20 cellular contexts compared by ENCODE assay signal in genomic region chr18:25639601-25640000, GRCh38.
DNase-seq lines count a peak whose midpoint lies in the region; ATAC-seq and TF ChIP-seq lines count a peak whose summit lies in the region.
"Had no signal": no experiment of that assay in that cellular context is flagged by ENCODE, and none has a peak within 500 bp of the region (broad histone marks: within the 10 kb centered on the region; RNA-seq: fewer than 3 reads in every experiment).

No MANE protein-coding gene starts in this region.

- no peaks in the 10 kb centered on the region for H3F3A ChIP-seq in GM23338 (replicated peaks; ENCODE audit: low read depth)

- H3K9me2 ChIP-seq in GM23338 (ENCODE audit: insufficient read depth), result peaks cover 5% of the 10 kb centered on the region

- no peak for TF ChIP-seq POLR2A in adrenal gland (IDR thresholded peaks at IDR 0.05)

- no peak overlapping the region for H3K14ac ChIP-seq in mesenchymal stem cell (ENCODE audit: low read length in 2 of 2)

- 78% methylated on average over 1 of the region's 2 CpGs for WGBS in mesenchymal stem cell
- 62 to 78% (median 72%) methylated on average over 2 of the region's 2 CpGs for WGBS in adrenal gland, 4 donors

- no peak overlapping the region for H2AK5ac ChIP-seq in mesenchymal stem cell (ENCODE audit: low read length, severe bottlenecking)

- no peaks in the 10 kb centered on the region for H4K20me1 ChIP-seq in GM23338 (replicated peaks; ENCODE audit: insufficient read depth)

- H3K79me1 ChIP-seq in mesenchymal stem cell (replicated peaks; ENCODE audit: low read length, poor library complexity, severe bottlenecking), result no peaks in the 10 kb centered on the region

- no peak overlapping the region for H2BK5ac ChIP-seq in mesenchymal stem cell (ENCODE audit: low read depth, low read length, poor library complexity, severe bottlenecking)

- H3K4me3 Mint-ChIP-seq in GM23338, result no peak overlapping the region
- H3K4me3 Mint-ChIP-seq: CD4-positive, alpha-beta memory T cell; H9 had no signal

- no peaks in the 10 kb centered on the region for H3K79me2 ChIP-seq in GM23338 (replicated peaks; ENCODE audit: insufficient read depth)

- intact Hi-C loops in adrenal gland (cut with DNase I), result no loop called here

- ATAC-seq in GM23338 (no peak), GM19455 (IDR thresholded peaks at IDR 0.05; ENCODE audit: unreplicated experiment) (no peak)
- ATAC-seq: A549, HCT116 had no signal

- no peaks in the 10 kb centered on the region for H3K27me3 Mint-ChIP-seq in GM23338 (ENCODE audit: insufficient read depth, low read depth, poor library complexity)
- H3K27me3 Mint-ChIP-seq: CD4-positive, alpha-beta memory T cell had no signal

- H3K9me3 ChIP-seq in mesenchymal stem cell (ENCODE audit: control insufficient read depth, low read length), result no peaks in the 10 kb centered on the region
- no peaks in the 10 kb centered on the region for H3K9me3 ChIP-seq in adrenal gland (replicated peaks in 1 of 3)
- H3K9me3 ChIP-seq: A549 had no signal

- no peaks in the 10 kb centered on the region for H3K36me3 Mint-ChIP-seq in GM23338 (ENCODE audit: low read depth)
- H3K36me3 Mint-ChIP-seq: CD4-positive, alpha-beta memory T cell had no signal

- no peak overlapping the region for H3K4ac ChIP-seq in mesenchymal stem cell (ENCODE audit: low read depth in 1 of 2, low read length in 2 of 2)

- H4K91ac ChIP-seq in mesenchymal stem cell (ENCODE audit: low read length), result no peak overlapping the region

- no peak overlapping the region for H4K8ac ChIP-seq in mesenchymal stem cell (ENCODE audit: low read length)

- H3K27ac ChIP-seq in GM23338 (ENCODE audit: low read depth) (no peak overlapping the region), mesenchymal stem cell (ENCODE audit: low read length, poor library complexity, severe bottlenecking) (no peak overlapping the region), adrenal gland (no peak overlapping the region)
- H3K27ac ChIP-seq: A549, GM23248 had no signal

- no peaks in the 10 kb centered on the region for H3K27me3 ChIP-seq in GM23338 (ENCODE audit: insufficient read depth)
- no peaks in the 10 kb centered on the region for H3K27me3 ChIP-seq in mesenchymal stem cell (ENCODE audit: control insufficient read depth in 1 of 2, insufficient read depth in 1 of 2, low read length in 2 of 2)
- no peaks in the 10 kb centered on the region for H3K27me3 ChIP-seq in adrenal gland

- H3K9ac ChIP-seq in mesenchymal stem cell (ENCODE audit: low read length), result no peak overlapping the region
- H3K9ac ChIP-seq: GM23248 had no signal

- H3K18ac ChIP-seq in mesenchymal stem cell (ENCODE audit: low read depth in 1 of 2, low read length in 2 of 2), result no peak overlapping the region

- no peak overlapping the region for H3K27ac Mint-ChIP-seq in GM23338
- H3K27ac Mint-ChIP-seq: CD4-positive, alpha-beta memory T cell; H9 had no signal

- H2BK120ac ChIP-seq in mesenchymal stem cell (ENCODE audit: low read depth, low read length), result no peak overlapping the region

- DNase-seq in GM23338 (ENCODE audit: low spot score) (no peak), fibroblast of mammary gland (ENCODE audit: low read depth) (peak; percentile 8), mesenchymal stem cell (peak; percentile 8), adrenal gland (no peak), NCI-H2171 (lab: John Stamatoyannopoulos, UW) (no peak)
- no peak for DNase-seq in NK-92 treated with Interleukin-12 subunit alpha and Interleukin-12 subunit beta, amount 100 ng/mL, for 24 hours (lab: John Stamatoyannopoulos, UW)
- DNase-seq: 8988T; ACHN; C1 segment of cervical spinal cord; Calu3; CD4-positive, alpha-beta memory T cell; COR-L47; DMS53; DMS79 treated with DMSO at 0.1 percent for 48 hours; GF-D8; GM23248; H9 had no signal

- H2BK12ac ChIP-seq in mesenchymal stem cell (ENCODE audit: low read length in 2 of 2), result no peak overlapping the region

- H3K4me1 ChIP-seq in GM23338 (ENCODE audit: insufficient read depth) (peaks cover 8% of the 10 kb centered on the region; the same call in 1 of the 2 replicates), mesenchymal stem cell (ENCODE audit: control insufficient read depth, insufficient read depth, low read depth, low read length) (no peaks in the 10 kb centered on the region), adrenal gland (replicated peaks in 1 of 2) (no peaks in the 10 kb centered on the region)
- H3K4me1 ChIP-seq: A549 had no signal

- no peak overlapping the region for H3K4me3 ChIP-seq in GM23338
- no peak overlapping the region for H3K4me3 ChIP-seq in fibroblast of mammary gland (ENCODE audit: control insufficient read depth, low read depth, low read length)
- H3K4me3 ChIP-seq in mesenchymal stem cell (ENCODE audit: insufficient read depth in 1 of 2, low read depth in 1 of 2, low read length in 2 of 2), result no peak overlapping the region
- no peak overlapping the region for H3K4me3 ChIP-seq in adrenal gland
- H3K4me3 ChIP-seq: A549, GM23248 had no signal

- H3K4me2 ChIP-seq in GM23338, result no peak overlapping the region
- no peak overlapping the region for H3K4me2 ChIP-seq in mesenchymal stem cell (ENCODE audit: low read length, poor library complexity, severe bottlenecking)
- H3K4me2 ChIP-seq: A549 had no signal

- H3K23ac ChIP-seq in mesenchymal stem cell (ENCODE audit: low read length in 2 of 2), result no peak overlapping the region

- no peaks in the 10 kb centered on the region for H3K36me3 ChIP-seq in GM23338 (ENCODE audit: insufficient read depth)
- no peaks in the 10 kb centered on the region for H3K36me3 ChIP-seq in mesenchymal stem cell (ENCODE audit: control insufficient read depth in 1 of 2, insufficient read depth in 2 of 2, low read depth in 1 of 2, low read length in 2 of 2)
- no peaks in the 10 kb centered on the region for H3K36me3 ChIP-seq in adrenal gland (replicated peaks in 1 of 2)

- peaks cover 12% of the 10 kb centered on the region; the same call in 2 of the 3 replicates for H3K4me1 Mint-ChIP-seq in GM23338
- H3K4me1 Mint-ChIP-seq: CD4-positive, alpha-beta memory T cell had no signal

- TF ChIP-seq CTCF in GM23338 (conservative IDR thresholded peaks at IDR 0.05; ENCODE audit: low read depth in 2 of 2) (no peak), fibroblast of mammary gland (conservative IDR thresholded peaks at IDR 0.05; ENCODE audit: control insufficient read depth, insufficient read depth, low read depth, low read length) (no peak), adrenal gland (IDR thresholded peaks at IDR 0.05) (no peak)

- H2AFZ ChIP-seq in GM23338, result 0 out of 2 replicates have a peak overlapping the region, but pooled peaks have one; percentile 21
- no peak overlapping the region for H2AFZ ChIP-seq in mesenchymal stem cell (ENCODE audit: low read depth, low read length)
- H2AFZ ChIP-seq: GM23248 had no signal

- no peak overlapping the region for H2BK15ac ChIP-seq in mesenchymal stem cell (ENCODE audit: low read depth, poor library complexity, severe bottlenecking)

- no peaks in the 10 kb centered on the region for H3K9me3 Mint-ChIP-seq in GM23338
- H3K9me3 Mint-ChIP-seq: H9 had no signal

TF ChIP-seq in GM23338, 12 proteins besides CTCF, POLR2A, EP300 and RAD21:
- no peak for TF ChIP-seq EZH2phosphoT487 (IDR thresholded peaks at IDR 0.05; ENCODE audit: unreplicated experiment)
- TF ChIP-seq ZNF114 (CRISPR knock-in tag; IDR thresholded peaks at IDR 0.05), result no peak
- no peak for TF ChIP-seq JUNB (IDR thresholded peaks at IDR 0.05; ENCODE audit: unreplicated experiment)
- TF ChIP-seq CREB1 (CRISPR knock-in tag; IDR thresholded peaks at IDR 0.05; ENCODE audit: low read depth), result no peak
- TF ChIP-seq STAT1 (IDR thresholded peaks at IDR 0.05; ENCODE audit: unreplicated experiment), result no peak
- TF ChIP-seq POLR2AphosphoS5 (IDR thresholded peaks at IDR 0.05; ENCODE audit: low read depth), result no peak

Comparison
In these comparisons a context has a peak if more than half of its experiments do, and no peak if none do; other contexts are left out.
1. DNase-seq: peak in fibroblast of mammary gland (single experiment) and mesenchymal stem cell (single experiment); none in GM23338 (single experiment), adrenal gland (0 of 7), NCI-H2171 (single experiment) and NK-92 treated with Interleukin-12 subunit alpha and Interleukin-12 subunit beta, amount 100 ng/mL, for 24 hours (single experiment).